Comparison of ENCODE assay signal across 24 cellular contexts in genomic region chr4:7160439-7160838, GRCh38. TPM values are rescaled to one million over a fixed set of nuclear protein-coding genes. Genes with fewer than 3 reads are reported as not detected.
DNase-seq lines count a peak whose midpoint lies in the region; ATAC-seq, FAIRE-seq and TF ChIP-seq lines count a peak whose summit lies in the region.
"Had no signal": no experiment of that assay in that cellular context is flagged by ENCODE, and none has a peak within 500 bp of the region (broad histone marks: within the 10 kb centered on the region; RNA-seq: fewer than 3 reads in every experiment).

No MANE protein-coding gene starts in this region.

- no peak overlapping the region for H3K27ac Mint-ChIP-seq in activated CD8-positive, alpha-beta T cell treated with anti-CD3 and anti-CD28 coated beads, Interleukin-2, amount 10 ng/mL, durations not matched to agents 7 days and 5 days
- H3K27ac Mint-ChIP-seq: activated naive CD8-positive, alpha-beta T cell treated with anti-CD3 and anti-CD28 coated beads, Interleukin-2, amount 10 ng/mL, durations not matched to agents 7 days and 5 days; activated T-cell treated with anti-CD3 and anti-CD28 coated beads, Interleukin-2, amount 50 U/mL, for 24 hours; naive thymus-derived CD8-positive, alpha-beta T cell had no signal

- H3K27me3 ChIP-seq in hepatocyte = no peaks in the 10 kb centered on the region
- no peaks in the 10 kb centered on the region for H3K27me3 ChIP-seq in thyroid gland
- H3K27me3 ChIP-seq: gastroesophageal sphincter had no signal

- no peaks in the 10 kb centered on the region for H3K9me3 Mint-ChIP-seq in activated CD8-positive, alpha-beta T cell treated with anti-CD3 and anti-CD28 coated beads, Interleukin-2, amount 10 ng/mL, durations not matched to agents 7 days and 5 days (ENCODE audit: insufficient read depth)
- H3K9me3 Mint-ChIP-seq: activated naive CD8-positive, alpha-beta T cell treated with anti-CD3 and anti-CD28 coated beads, Interleukin-2, amount 10 ng/mL, durations not matched to agents 7 days and 5 days; activated T-cell treated with anti-CD3 and anti-CD28 coated beads, Interleukin-2, amount 50 U/mL, for 24 hours; CD8-positive, alpha-beta memory T cell; naive thymus-derived CD8-positive, alpha-beta T cell had no signal

- H3K27ac ChIP-seq in A549 (no peak overlapping the region), hepatocyte (peak overlapping the region; percentile 63), thyroid gland (no peak overlapping the region)
- H3K27ac ChIP-seq: gastroesophageal sphincter had no signal

- POLR2A ChIA-PET in A549 (lab: Yijun Ruan, JAX) = no interaction called here
- POLR2A ChIA-PET in activated CD8-positive, alpha-beta T cell treated with anti-CD3 and anti-CD28 coated beads, Interleukin-2, amount 10 ng/mL, durations not matched to agents 7 days and 5 days (lab: Charles Lee) = no interaction called here

- H3K36me3 Mint-ChIP-seq in activated CD8-positive, alpha-beta T cell treated with anti-CD3 and anti-CD28 coated beads, Interleukin-2, amount 10 ng/mL, durations not matched to agents 7 days and 5 days (ENCODE audit: low read depth) = no peaks in the 10 kb centered on the region
- H3K36me3 Mint-ChIP-seq: activated naive CD8-positive, alpha-beta T cell treated with anti-CD3 and anti-CD28 coated beads, Interleukin-2, amount 10 ng/mL, durations not matched to agents 7 days and 5 days; CD8-positive, alpha-beta memory T cell; naive thymus-derived CD8-positive, alpha-beta T cell had no signal

- no peak overlapping the region for H3K4me3 Mint-ChIP-seq in activated CD8-positive, alpha-beta T cell treated with anti-CD3 and anti-CD28 coated beads, Interleukin-2, amount 10 ng/mL, durations not matched to agents 7 days and 5 days
- H3K4me3 Mint-ChIP-seq: activated naive CD8-positive, alpha-beta T cell treated with anti-CD3 and anti-CD28 coated beads, Interleukin-2, amount 10 ng/mL, durations not matched to agents 7 days and 5 days; activated T-cell treated with anti-CD3 and anti-CD28 coated beads, Interleukin-2, amount 50 U/mL, for 24 hours; CD8-positive, alpha-beta memory T cell; naive thymus-derived CD8-positive, alpha-beta T cell had no signal

- WGBS in A549 (ENCODE audit: missing lambda C conversion rate) = 83% methylated on average over 9 of the region's 11 CpGs
- WGBS in hepatocyte (ENCODE audit: low lambda C conversion rate, missing lambda C conversion rate) = 83% methylated on average over 11 of the region's 11 CpGs
- 89 to 90% methylated on average over 11 of the region's 11 CpGs for WGBS in thyroid gland, 2 donors

- no peaks in the 10 kb centered on the region for H4K20me1 ChIP-seq in hepatocyte (ENCODE audit: insufficient read depth, poor library complexity, severe bottlenecking)

- no peaks in the 10 kb centered on the region for H3K9me2 ChIP-seq in hepatocyte (replicated peaks; ENCODE audit: insufficient read depth)

- peaks cover 7% of the 10 kb centered on the region; the same call in 1 of the 3 replicates for H3K4me1 ChIP-seq in A549
- peaks cover 6% of the 10 kb centered on the region for H3K4me1 ChIP-seq in hepatocyte (ENCODE audit: insufficient read depth)
- peaks cover 7 to 14% of the 10 kb centered on the region in 2 donors for H3K4me1 ChIP-seq in thyroid gland
- H3K4me1 ChIP-seq: HAP-1 had no signal

- peaks cover 23% of the 10 kb centered on the region for H3K27me3 Mint-ChIP-seq in activated CD8-positive, alpha-beta T cell treated with anti-CD3 and anti-CD28 coated beads, Interleukin-2, amount 10 ng/mL, durations not matched to agents 7 days and 5 days (ENCODE audit: low read depth)

- no peaks in the 10 kb centered on the region for H3K4me1 Mint-ChIP-seq in activated CD8-positive, alpha-beta T cell treated with anti-CD3 and anti-CD28 coated beads, Interleukin-2, amount 10 ng/mL, durations not matched to agents 7 days and 5 days (ENCODE audit: low read depth)
- H3K4me1 Mint-ChIP-seq: CD8-positive, alpha-beta memory T cell; naive thymus-derived CD8-positive, alpha-beta T cell had no signal

- TF ChIP-seq CTCF in A549 (IDR thresholded peaks at IDR 0.05) (no peak), hepatocyte (IDR thresholded peaks at IDR 0.05; ENCODE audit: poor library complexity) (no peak), thyroid gland (IDR thresholded peaks at IDR 0.05) (no peak)

- TF ChIP-seq EP300 in A549 (IDR thresholded peaks at IDR 0.05) = no peak

- CTCF ChIA-PET in A549 (lab: Yijun Ruan, JAX) = interaction anchor here (1.6 kb wide), 1 partner anchor 8 kb away, joined by 7 read pairs; no protein-coding TSS in a partner anchor
- CTCF ChIA-PET in activated CD8-positive, alpha-beta T cell treated with anti-CD3 and anti-CD28 coated beads, Interleukin-2, amount 10 ng/mL, durations not matched to agents 7 days and 5 days (lab: Charles Lee) = no interaction called here

- DNase-seq in A549 (ENCODE audit: low read depth in 1 of 2, low spot score in 1 of 2) (no peak), amygdala (lab: John Stamatoyannopoulos, UW) (peak in 42 of 56 donors; percentile 8 to 84 (median 46)), hepatocyte (ENCODE audit: low spot score) (no peak), pons (ENCODE audit: low spot score) (peak; percentile 70), thyroid gland (no peak), GF-D8 (lab: John Stamatoyannopoulos, UW) (no peak)
- no peak for DNase-seq in activated CD8-positive, alpha-beta T cell treated with anti-CD3 and anti-CD28 coated beads, Interleukin-2, amount 10 ng/mL, durations not matched to agents 7 days and 5 days
- DNase-seq: activated CD4-positive, alpha-beta T cell treated with anti-CD3 and anti-CD28 coated beads, Interleukin-2, amount 50 U/mL, for 1 hour; activated T-cell treated with anti-CD3 and anti-CD28 coated beads, Interleukin-2, amount 50 U/mL, for 24 hours; CD8-positive, alpha-beta memory T cell; naive thymus-derived CD8-positive, alpha-beta T cell; NCI-H1048; NCI-H2029 treated with DMSO at 0.1 percent for 48 hours; NCI-H446 treated with DMSO at 0.1 percent for 48 hours; NK-92 treated with Interleukin-12 subunit alpha and Interleukin-12 subunit beta, amount 100 ng/mL, for 24 hours; RPMI8226; stimulated activated naive CD4-positive, alpha-beta T cell; SW 1271 had no signal

- H3K4me3 ChIP-seq in A549 (no peak overlapping the region), hepatocyte (no peak overlapping the region), thyroid gland (replicated peaks in 1 of 3) (no peak overlapping the region)
- H3K4me3 ChIP-seq: gastroesophageal sphincter, HAP-1, lung had no signal

- H3K4me2 ChIP-seq in A549 (peak overlapping the region; percentile 46; the same call in 2 of the 3 replicates), hepatocyte (no peak overlapping the region)

- H2AFZ ChIP-seq in hepatocyte = no peak overlapping the region

- H3K9me3 ChIP-seq in A549 = no peaks in the 10 kb centered on the region
- H3K9me3 ChIP-seq in hepatocyte (ENCODE audit: low read depth) = no peaks in the 10 kb centered on the region
- H3K9me3 ChIP-seq in thyroid gland = no peaks in the 10 kb centered on the region
- H3K9me3 ChIP-seq: gastroesophageal sphincter, HAP-1 had no signal

- H3K36me3 ChIP-seq in hepatocyte (replicated peaks; ENCODE audit: insufficient read depth, low read depth) = no peaks in the 10 kb centered on the region
- no peaks in the 10 kb centered on the region for H3K36me3 ChIP-seq in thyroid gland
- H3K36me3 ChIP-seq: gastroesophageal sphincter, HAP-1 had no signal

- FAIRE-seq in A549 (lab: Jason Lieb, UNC) = no peak
- FAIRE-seq: GM19239 had no signal

- TF ChIP-seq POLR2A in A549 (IDR thresholded peaks at IDR 0.05; ENCODE audit: low read length) = no peak
- no peak for TF ChIP-seq POLR2A in thyroid gland (IDR thresholded peaks at IDR 0.05)

- ATAC-seq in A549 = no peak
- no peak for ATAC-seq in HG02852 (IDR thresholded peaks at IDR 0.05; ENCODE audit: unreplicated experiment)
- ATAC-seq in activated CD8-positive, alpha-beta T cell treated with anti-CD3 and anti-CD28 coated beads, Interleukin-2, amount 10 ng/mL, durations not matched to agents 7 days and 5 days = no peak
- ATAC-seq: gastroesophageal sphincter; naive thymus-derived CD8-positive, alpha-beta T cell had no signal

- no peaks in the 10 kb centered on the region for H3K79me2 ChIP-seq in hepatocyte

- no peak for TF ChIP-seq RAD21 in A549 (conservative IDR thresholded peaks at IDR 0.05 in 1 of 2, IDR thresholded peaks at IDR 0.05 in 1 of 2)

- intact Hi-C loops in thyroid gland (cut with DNase I) = no loop called here

TF ChIP-seq in A549, 52 proteins besides CTCF, POLR2A, EP300 and RAD21 (continues in another document):
- TF ChIP-seq JUNB (IDR thresholded peaks at IDR 0.05) (no peak), ELK1 (IDR thresholded peaks at IDR 0.05; ENCODE audit: low read depth, low read length) (no peak), RNF2 (IDR thresholded peaks at IDR 0.05; ENCODE audit: borderline replicate concordance, low read depth) (no peak), MAZ (IDR thresholded peaks at IDR 0.05; ENCODE audit: borderline replicate concordance, low read depth, low read length) (no peak), NR3C1 (IDR thresholded peaks at IDR 0.05) (no peak), ATOH8 (CRISPR knock-in tag; IDR thresholded peaks at IDR 0.05; ENCODE audit: low read depth) (no peak)

RNA-seq across cellular contexts. Expression of gene SORCS2, which starts 31.9 kb away (rescaled TPM):
- 1.4 and 2.3 TPM in 2 replicates for polyA plus RNA-seq in A549 (2011; rRNA removed)
- 1.5 and 1.8 TPM in 2 replicates for polyA plus RNA-seq in A549 (2012; cell fraction: cytosol; rRNA removed)
- 6.5 and 7.7 TPM in 2 replicates for polyA plus RNA-seq in A549 (2012; cell fraction: nucleus; rRNA removed)
- 4.3 to 5.1 TPM (median 4.6 TPM) in 3 replicates for polyA plus RNA-seq in A549 (2017; fragmentation: RNase III; extraction: RNeasy Plus Mini Kit Qiagen cat#74134 plus additional on column Dnase treatment)
- 1.6 and 2.1 TPM in 2 replicates for polyA minus RNA-seq in A549 (2011; rRNA and poly(A)+ RNA removed)
- 1.6 and 2.4 TPM in 2 replicates for total RNA-seq in hepatocyte
- polyA plus RNA-seq in hepatocyte = 1.1 and 4.8 TPM in 2 replicates
- total RNA-seq in thyroid gland = 10 to 100 TPM in 1 of 4 donors, 1 to 10 TPM in 3; 1.7 to 13.6 (median 3.6) TPM
- not detected for total RNA-seq in activated CD8-positive, alpha-beta T cell treated with anti-CD3 and anti-CD28 coated beads, Interleukin-2, amount 10 ng/mL, durations not matched to agents 7 days and 5 days
- total RNA-seq: activated naive CD8-positive, alpha-beta T cell treated with anti-CD3 and anti-CD28 coated beads, Interleukin-2, amount 10 ng/mL, durations not matched to agents 7 days and 5 days; CD8-positive, alpha-beta memory T cell; naive thymus-derived CD8-positive, alpha-beta T cell had no signal
- polyA plus RNA-seq: CD8-positive, alpha-beta memory T cell; naive thymus-derived CD8-positive, alpha-beta T cell had no signal

Comparison
In these comparisons a context has a peak if more than half of its experiments do, and no peak if none do; other contexts are left out.
1. DNase-seq: peak in amygdala (42 of 56) and pons (single experiment); none in A549 (0 of 2), hepatocyte (single experiment), thyroid gland (0 of 2), GF-D8 (single experiment) and activated CD8-positive, alpha-beta T cell treated with anti-CD3 and anti-CD28 coated beads, Interleukin-2, amount 10 ng/mL, durations not matched to agents 7 days and 5 days (single experiment).